10 cellular contexts compared by ENCODE assay signal in the genomic region with DNA sequence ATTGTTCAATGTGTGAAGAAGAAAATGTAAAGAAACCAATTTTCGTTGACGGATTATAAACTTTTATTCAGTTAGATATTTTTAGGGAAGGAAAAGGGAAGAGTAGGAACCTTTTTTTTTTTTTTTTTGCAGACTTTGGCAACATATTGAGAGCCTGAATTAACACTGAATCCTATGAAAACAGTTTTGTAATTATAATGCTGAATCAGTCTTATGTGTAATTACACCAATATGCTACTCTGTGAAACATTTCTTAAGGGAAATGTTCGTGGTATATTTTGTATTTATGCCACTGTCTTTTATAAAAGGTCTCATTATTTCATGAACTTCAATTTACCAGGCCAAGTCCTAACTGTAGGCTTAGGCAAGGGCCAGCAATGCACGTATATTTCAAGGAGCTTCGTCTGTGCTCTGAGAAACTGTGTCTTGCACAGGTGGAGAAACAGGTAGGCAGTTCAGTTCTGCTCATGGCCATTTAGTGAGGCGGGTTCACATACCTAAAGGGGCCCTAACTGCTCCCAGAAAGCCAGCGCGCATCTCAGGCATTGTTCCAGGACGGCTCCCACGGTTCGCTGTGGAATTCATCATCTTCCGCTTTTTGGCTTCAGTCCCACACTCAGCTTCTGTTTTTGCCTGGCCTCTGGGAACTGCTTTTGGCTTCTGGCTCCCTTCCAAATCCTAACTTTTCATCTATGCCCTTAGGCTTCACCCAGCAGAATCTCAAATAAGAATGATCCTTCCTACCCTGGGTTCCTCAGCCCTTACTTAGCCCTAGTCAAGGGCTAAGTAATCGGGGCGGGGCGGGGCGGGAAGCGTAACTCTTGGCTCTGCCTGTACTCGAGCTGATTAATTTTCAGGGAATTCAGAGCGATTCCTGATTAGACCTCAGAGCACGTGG.
DNase-seq lines count a peak whose midpoint lies in the region; ATAC-seq, FAIRE-seq and TF ChIP-seq lines count a peak whose summit lies in the region.
"Had no signal": no experiment of that assay in that cellular context is flagged by ENCODE, and none has a peak within 500 bp of the region (broad histone marks: within the 10 kb centered on the region; RNA-seq: fewer than 3 reads in every experiment).

No MANE protein-coding gene starts in this region.

- WGBS in body of pancreas, 2 donors, result 37 to 52% methylated on average over 20 of the region's 20 CpGs

- H3K36me3 ChIP-seq in body of pancreas (replicated peaks in 1 of 2; ENCODE audit: insufficient read depth in 1 of 2, low read depth in 2 of 2) (no peaks in the 10 kb centered on the region), kidney (ENCODE audit: control insufficient read depth in 1 of 2, insufficient read depth in 2 of 2, low read length in 2 of 2) (no peaks in the 10 kb centered on the region), upper lobe of right lung (no peaks in the 10 kb centered on the region)
- H3K36me3 ChIP-seq: BLaER1 treated with 17β-estradiol and CSF1 and Interleukin-3, amounts not matched to agents 10 nM and 100 nM had no signal

- no peak for FAIRE-seq in kidney (lab: Jason Lieb, UNC)
- no peak for FAIRE-seq in GM12892 (lab: Jason Lieb, UNC)

- DNase-seq in NCI-H345 (lab: John Stamatoyannopoulos, UW) (peak; percentile 31), NCI-H345 treated with DMSO at 0.1 percent for 48 hours (lab: John Stamatoyannopoulos, UW; ENCODE audit: unreplicated experiment) (no peak), body of pancreas (peak; percentile 23 to 84 (median 59)), kidney (peak; percentile 91), upper lobe of right lung (no peak), DMS153 treated with DMSO at 0.1 percent for 48 hours (lab: John Stamatoyannopoulos, UW; ENCODE audit: unreplicated experiment) (no peak), GM12892 (ENCODE audit: insufficient read length) (no peak)
- no peak for DNase-seq in stimulated activated naive CD4-positive, alpha-beta T cell treated with Interleukin-2 at 50 U/mL for 16 hours (lab: John Stamatoyannopoulos, UW)
- DNase-seq: activated T-cell treated with anti-CD3 and anti-CD28 coated beads, Interleukin-2, amount 50 U/mL, for 24 hours had no signal

- no peak overlapping the region for H3K9ac ChIP-seq in kidney (ENCODE audit: low read length in 2 of 2)
- H3K9ac ChIP-seq: BLaER1 treated with 17β-estradiol and CSF1 and Interleukin-3, amounts not matched to agents 10 nM and 100 nM had no signal

- H3K9me3 ChIP-seq in body of pancreas (no peaks in the 10 kb centered on the region), kidney (ENCODE audit: control insufficient read depth in 1 of 2, low read length in 2 of 2) (no peaks in the 10 kb centered on the region), upper lobe of right lung (no peaks in the 10 kb centered on the region)

- H3K4me3 ChIP-seq in body of pancreas (peak overlapping the region in 1 of 2 donors; percentile 6), kidney (ENCODE audit: low read length in 2 of 2) (peak overlapping the region; percentile 39 to 48), upper lobe of right lung (peak overlapping the region; percentile 7)
- H3K4me3 ChIP-seq: BLaER1 treated with 17β-estradiol and CSF1 and Interleukin-3, amounts not matched to agents 10 nM and 100 nM had no signal

- ATAC-seq in body of pancreas (peak; percentile 93), upper lobe of right lung (peak; percentile 56)

- intact Hi-C loops in body of pancreas (cut with DNase I) (no loop called here), kidney (cut with DNase I) (no loop called here), upper lobe of right lung (cut with DNase I) (no loop called here)

- TF ChIP-seq POLR2A in body of pancreas (IDR thresholded peaks at IDR 0.05), result no peak
- TF ChIP-seq POLR2A in GM12892 (IDR thresholded peaks at IDR 0.05; ENCODE audit: low read depth, low read length), result no peak

- peak overlapping the region in 2 of 4 donors; percentile 36 to 38 for H3K27ac ChIP-seq in body of pancreas
- H3K27ac ChIP-seq in kidney (ENCODE audit: low read depth in 2 of 2, low read length in 2 of 2), result no peak overlapping the region
- no peak overlapping the region for H3K27ac ChIP-seq in upper lobe of right lung
- H3K27ac ChIP-seq: BLaER1 treated with 17β-estradiol and CSF1 and Interleukin-3, amounts not matched to agents 10 nM and 100 nM had no signal

- no peaks in the 10 kb centered on the region for H3K27me3 ChIP-seq in body of pancreas
- H3K27me3 ChIP-seq in upper lobe of right lung, result no peaks in the 10 kb centered on the region
- H3K27me3 ChIP-seq: BLaER1 treated with 17β-estradiol and CSF1 and Interleukin-3, amounts not matched to agents 10 nM and 100 nM had no signal

- TF ChIP-seq CTCF in body of pancreas (IDR thresholded peaks at IDR 0.05), result no peak
- no peak for TF ChIP-seq CTCF in kidney (IDR thresholded peaks at IDR 0.05; ENCODE audit: borderline replicate concordance, extremely low read depth, insufficient read depth)
- TF ChIP-seq CTCF in upper lobe of right lung (IDR thresholded peaks at IDR 0.05), result no peak

- H3K4me1 ChIP-seq in body of pancreas (peaks cover 12% of the 10 kb centered on the region), kidney (ENCODE audit: control insufficient read depth in 1 of 2, insufficient read depth in 1 of 2, low read depth in 1 of 2, low read length in 2 of 2) (no peaks in the 10 kb centered on the region), upper lobe of right lung (no peaks in the 10 kb centered on the region)
- H3K4me1 ChIP-seq: BLaER1 treated with 17β-estradiol and CSF1 and Interleukin-3, amounts not matched to agents 10 nM and 100 nM had no signal

Comparison
In these comparisons a context has a peak if more than half of its experiments do, and no peak if none do; other contexts are left out.
1. DNase-seq: peak in NCI-H345 (single experiment), body of pancreas (4 of 4) and kidney (single experiment); none in NCI-H345 treated with DMSO at 0.1 percent for 48 hours (single experiment), upper lobe of right lung (single experiment), DMS153 treated with DMSO at 0.1 percent for 48 hours (single experiment), GM12892 (single experiment) and stimulated activated naive CD4-positive, alpha-beta T cell treated with Interleukin-2 at 50 U/mL for 16 hours (single experiment).